ENCODE assay signal across 13 cellular contexts in the genomic region with DNA sequence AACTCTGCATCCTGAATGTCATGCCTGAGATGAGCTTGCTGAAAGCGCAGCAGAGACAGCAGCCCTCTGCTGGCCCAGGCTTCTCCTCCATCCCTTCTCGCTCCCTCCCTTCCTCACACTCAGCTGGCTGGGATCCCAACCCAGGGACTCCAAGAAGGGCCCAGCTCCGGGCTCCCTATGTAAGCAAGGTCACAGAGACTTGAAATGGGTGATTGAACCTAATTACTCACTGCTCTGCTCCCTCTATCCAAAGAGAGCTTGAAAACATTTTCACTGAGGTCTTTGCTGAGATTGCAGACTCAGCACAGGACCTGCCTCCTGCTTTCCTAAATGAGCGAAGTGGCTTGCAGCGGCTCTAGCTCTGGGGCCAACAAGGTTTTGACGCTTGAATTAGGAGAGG. TPM values are rescaled to one million over a fixed set of nuclear protein-coding genes. Genes with fewer than 3 reads are reported as not detected.
DNase-seq lines count a peak whose midpoint lies in the region; ATAC-seq, FAIRE-seq and TF ChIP-seq lines count a peak whose summit lies in the region.
"Had no signal": no experiment of that assay in that cellular context is flagged by ENCODE, and none has a peak within 500 bp of the region (broad histone marks: within the 10 kb centered on the region; RNA-seq: fewer than 3 reads in every experiment).

No MANE protein-coding gene starts in this region.

- in situ Hi-C loops in HepG2 (cut with HindIII; ENCODE audit: extremely low pct_ligation_motif_present, low pct_unique_long_range_greater_than_20kb): no loop called here

- H3K4me2 ChIP-seq in HepG2 (ENCODE audit: low read depth, low read length): no peak overlapping the region

- H3K27ac ChIP-seq in dorsolateral prefrontal cortex (peak overlapping the region in 51 of 59 donors; percentile 5 to 90 (median 71)), HepG2 (ENCODE audit: extremely low read length, insufficient read depth, low read length) (no peak overlapping the region), testis (no peak overlapping the region), SJCRH30 (no peak overlapping the region; the same call in 1 of the 2 replicates)

- H3K27me3 Mint-ChIP-seq in naive thymus-derived CD8-positive, alpha-beta T cell: no peaks in the 10 kb centered on the region
- no peaks in the 10 kb centered on the region for H3K27me3 Mint-ChIP-seq in activated T-helper 2 cell treated with anti-CD3 and anti-CD28 coated beads, Interferon-gamma antibody, Interleukin-2, Interleukin-4, amounts not matched to agents 10 μg/mL and 5 μg/mL and 100 μg/mL, durations not matched to agents 14 hours and 24 hours and 36 hours (ENCODE audit: low read depth)
- H3K27me3 Mint-ChIP-seq: central memory CD8-positive, alpha-beta T cell; naive thymus-derived CD4-positive, alpha-beta T cell had no signal

- H3K27me3 ChIP-seq in dorsolateral prefrontal cortex (no peaks in the 10 kb centered on the region), HepG2 (ENCODE audit: control insufficient read depth in 1 of 2, insufficient read depth in 2 of 2, low read length in 2 of 2) (no peaks in the 10 kb centered on the region), testis (no peaks in the 10 kb centered on the region), SJCRH30 (no peaks in the 10 kb centered on the region)

- no peaks in the 10 kb centered on the region for H3K9me3 Mint-ChIP-seq in naive thymus-derived CD8-positive, alpha-beta T cell
- no peaks in the 10 kb centered on the region for H3K9me3 Mint-ChIP-seq in activated T-helper 2 cell treated with anti-CD3 and anti-CD28 coated beads, Interferon-gamma antibody, Interleukin-2, Interleukin-4, amounts not matched to agents 10 μg/mL and 5 μg/mL and 100 μg/mL, durations not matched to agents 14 hours and 24 hours and 36 hours
- H3K9me3 Mint-ChIP-seq: central memory CD8-positive, alpha-beta T cell; naive thymus-derived CD4-positive, alpha-beta T cell had no signal

- POLR2A ChIA-PET in HepG2 (lab: Yijun Ruan, JAX): interaction anchor here (1.2 to 1.8 kb wide), 2 partner anchors 39 to 90 kb away, joined by 4 to 5 read pairs; no protein-coding TSS in a partner anchor
- POLR2A ChIA-PET in naive thymus-derived CD8-positive, alpha-beta T cell (lab: Charles Lee): no interaction called here

- H3K36me3 ChIP-seq in HepG2 (replicated peaks in 1 of 2; ENCODE audit: control insufficient read depth in 1 of 2, insufficient read depth in 2 of 2, low read length in 2 of 2): no peaks in the 10 kb centered on the region
- H3K36me3 ChIP-seq in testis (ENCODE audit: low read depth, missing control alignments): no peaks in the 10 kb centered on the region
- no peaks in the 10 kb centered on the region for H3K36me3 ChIP-seq in SJCRH30

- H3K4me1 ChIP-seq in HepG2 (ENCODE audit: insufficient read depth, low read length) (peaks cover 50% of the 10 kb centered on the region), testis (peaks cover 20% of the 10 kb centered on the region), SJCRH30 (peaks cover 52% of the 10 kb centered on the region)

- BruUV-seq in HepG2 (replicated peaks; lab: Mats Ljungman, UMichigan): no TSS peak

- H3K9me3 ChIP-seq in HepG2 (ENCODE audit: low read length) (no peaks in the 10 kb centered on the region), testis (no peaks in the 10 kb centered on the region), SJCRH30 (replicated peaks) (no peaks in the 10 kb centered on the region)

- DNase-seq in NCI-H2227 treated with DMSO at 0.1 percent for 48 hours (lab: John Stamatoyannopoulos, UW): peak; percentile 18
- peak in 5 of 10 donors; percentile 39 to 81 (median 45) for DNase-seq in dorsolateral prefrontal cortex
- no peak for DNase-seq in HepG2 (ENCODE audit: low spot score)
- DNase-seq in testis: peak; percentile 77
- DNase-seq in naive thymus-derived CD8-positive, alpha-beta T cell: no peak
- no peak for DNase-seq in SJCRH30
- no peak for DNase-seq in activated T-helper 2 cell treated with anti-CD3 and anti-CD28 coated beads, Interferon-gamma antibody, Interleukin-2, Interleukin-4, amounts not matched to agents 10 μg/mL and 5 μg/mL and 100 μg/mL, durations not matched to agents 14 hours and 24 hours and 36 hours (ENCODE audit: low spot score)
- DNase-seq: naive thymus-derived CD4-positive, alpha-beta T cell; NCI-H1436; stimulated activated CD8-positive, alpha-beta memory T cell treated with anti-CD3 and anti-CD28 coated beads, Interleukin-4, amount 100 ng/mL, for 48 hours had no signal

- peaks cover 10% of the 10 kb centered on the region for H4K20me1 ChIP-seq in HepG2 (ENCODE audit: insufficient read depth, low read length)

- no peak for FAIRE-seq in HepG2 (lab: Jason Lieb, UNC)
- FAIRE-seq: GM12892 had no signal

- ATAC-seq in HepG2: peak; percentile 36; the same call in 1 of the 3 replicates
- ATAC-seq in naive thymus-derived CD8-positive, alpha-beta T cell: no peak
- no peak for ATAC-seq in GM21526 (IDR thresholded peaks at IDR 0.05; ENCODE audit: low FRiP score, unreplicated experiment)

- TF ChIP-seq EP300 in HepG2 (IDR thresholded peaks at IDR 0.05; ENCODE audit: low read depth in 2 of 2, low read length in 2 of 2): no peak
- no peak for TF ChIP-seq EP300 in HepG2 (CRISPR knock-in tag; IDR thresholded peaks at IDR 0.05; ENCODE audit: borderline replicate concordance)

- no peak overlapping the region for H3K9ac ChIP-seq in HepG2 (ENCODE audit: insufficient read depth, low read depth, low read length)

- no peak overlapping the region for H3K4me3 ChIP-seq in dorsolateral prefrontal cortex
- H3K4me3 ChIP-seq in HepG2 (replicated peaks in 1 of 3; ENCODE audit: insufficient read depth in 1 of 3, low read depth in 2 of 3, low read length in 3 of 3): no peak overlapping the region
- H3K4me3 ChIP-seq in testis: no peak overlapping the region
- no peak overlapping the region for H3K4me3 ChIP-seq in SJCRH30

- H3K79me2 ChIP-seq in HepG2 (ENCODE audit: insufficient read depth, low read length): peaks cover 45% of the 10 kb centered on the region

- TF ChIP-seq RAD21 in HepG2 (CRISPR knock-in tag; IDR thresholded peaks at IDR 0.05): no peak

- CTCF ChIA-PET in HepG2 (lab: Yijun Ruan, JAX; ENCODE audit: low intra/inter-chr PET ratio, low total read pairs): no interaction called here

- peaks cover 55 to 98% (median 87%) of the 10 kb centered on the region in 4 donors for H3K4me1 Mint-ChIP-seq in naive thymus-derived CD8-positive, alpha-beta T cell
- H3K4me1 Mint-ChIP-seq in activated T-helper 2 cell treated with anti-CD3 and anti-CD28 coated beads, Interferon-gamma antibody, Interleukin-2, Interleukin-4, amounts not matched to agents 10 μg/mL and 5 μg/mL and 100 μg/mL, durations not matched to agents 14 hours and 24 hours and 36 hours (ENCODE audit: low read depth): peaks cover 74% of the 10 kb centered on the region

- peak overlapping the region in 2 of 10 donors; percentile 68 to 72 for H3K27ac Mint-ChIP-seq in naive thymus-derived CD8-positive, alpha-beta T cell
- no peak overlapping the region for H3K27ac Mint-ChIP-seq in activated T-helper 2 cell treated with anti-CD3 and anti-CD28 coated beads, Interferon-gamma antibody, Interleukin-2, Interleukin-4, amounts not matched to agents 10 μg/mL and 5 μg/mL and 100 μg/mL, durations not matched to agents 14 hours and 24 hours and 36 hours

- H2AFZ ChIP-seq in HepG2 (ENCODE audit: low read length): no peak overlapping the region

- no peak overlapping the region for H3K4me3 Mint-ChIP-seq in naive thymus-derived CD8-positive, alpha-beta T cell
- H3K4me3 Mint-ChIP-seq in activated T-helper 2 cell treated with anti-CD3 and anti-CD28 coated beads, Interferon-gamma antibody, Interleukin-2, Interleukin-4, amounts not matched to agents 10 μg/mL and 5 μg/mL and 100 μg/mL, durations not matched to agents 14 hours and 24 hours and 36 hours (ENCODE audit: low read depth): no peak overlapping the region
- H3K4me3 Mint-ChIP-seq: central memory CD8-positive, alpha-beta T cell; naive thymus-derived CD4-positive, alpha-beta T cell had no signal

- TF ChIP-seq CTCF in dorsolateral prefrontal cortex (IDR thresholded peaks at IDR 0.05 in 54 of 56, conservative IDR thresholded peaks at IDR 0.05 in 2 of 56; ENCODE audit: low read depth in 1 of 56, partially characterized antibody in 56 of 56): peak in 21 of 56 donors; percentile 10 to 34 (median 21)
- no peak for TF ChIP-seq CTCF in HepG2 (CRISPR knock-in tag; IDR thresholded peaks at IDR 0.05)
- TF ChIP-seq CTCF in testis (IDR thresholded peaks at IDR 0.05): no peak

- peaks cover 0 to 5% (median 1%) of the 10 kb centered on the region in 3 donors for H3K36me3 Mint-ChIP-seq in naive thymus-derived CD8-positive, alpha-beta T cell
- H3K36me3 Mint-ChIP-seq in activated T-helper 2 cell treated with anti-CD3 and anti-CD28 coated beads, Interferon-gamma antibody, Interleukin-2, Interleukin-4, amounts not matched to agents 10 μg/mL and 5 μg/mL and 100 μg/mL, durations not matched to agents 14 hours and 24 hours and 36 hours (ENCODE audit: low read depth): peaks cover 17% of the 10 kb centered on the region

- intact Hi-C loops in dorsolateral prefrontal cortex (cut with DNase I): no loop called here
- intact Hi-C loops in HepG2 (cut with micrococcal nuclease; ENCODE audit: unreplicated experiment): no loop called here
- intact Hi-C loops in testis (cut with DNase I; ENCODE audit: low total_unique reads): no loop called here
- intact Hi-C loops in activated T-helper 2 cell treated with anti-CD3 and anti-CD28 coated beads, Interferon-gamma antibody, Interleukin-2, Interleukin-4, amounts not matched to agents 10 μg/mL and 5 μg/mL and 100 μg/mL, durations not matched to agents 14 hours and 24 hours and 36 hours (cut with micrococcal nuclease): no loop called here

- 77% methylated on average over 6 of the region's 6 CpGs for WGBS in HepG2 (ENCODE audit: low lambda C conversion rate)
- WGBS in testis, 2 donors: 34 to 50% methylated on average over 6 of the region's 6 CpGs

- TF ChIP-seq POLR2A in HepG2 (IDR thresholded peaks at IDR 0.05; ENCODE audit: insufficient read depth in 1 of 2, low read depth in 2 of 2, low read length in 2 of 2) (no peak), testis (IDR thresholded peaks at IDR 0.05) (no peak)

RNA-seq across cellular contexts. Expression of gene RAPGEF1, which starts 42.8 kb away (rescaled TPM):
- 100 to 1,000 TPM in 115 of 120 experiments, 10 to 100 TPM in 5; 96.5 to 222 (median 138) TPM for total RNA-seq in dorsolateral prefrontal cortex
- total RNA-seq in HepG2 (2016; rRNA removed; fragmentation: Illumina TruSeq; extraction: Trizol): 21.2 and 21.7 TPM in 2 replicates
- 6.1 and 9.4 TPM in 2 replicates for total RNA-seq in HepG2 (2016; cell fraction: cytosol; rRNA removed; fragmentation: Illumina TruSeq; extraction: Trizol; ENCODE audit: low read depth)
- total RNA-seq in HepG2 (2016; cell fraction: insoluble cytoplasmic fraction; rRNA removed; fragmentation: Illumina TruSeq; extraction: Trizol): 17.2 and 20.5 TPM in 2 replicates
- 22.7 and 23.5 TPM in 2 replicates for total RNA-seq in HepG2 (2016; cell fraction: membrane; rRNA removed; fragmentation: Illumina TruSeq; extraction: Trizol)
- 15.4 and 18.1 TPM in 2 replicates for total RNA-seq in HepG2 (2016; cell fraction: nucleus; rRNA removed; fragmentation: Illumina TruSeq; extraction: Trizol)
- 38.9 and 46.6 TPM in 2 replicates for polyA plus RNA-seq in HepG2 (2011; rRNA removed)
- polyA plus RNA-seq in HepG2 (2011; cell fraction: cytosol; rRNA removed): 29.9 and 30.8 TPM in 2 replicates
- 38.0 and 38.2 TPM in 2 replicates for polyA plus RNA-seq in HepG2 (2011; cell fraction: nucleus; rRNA removed)
- polyA plus RNA-seq in HepG2 (2012): 36.7 and 38.5 TPM in 2 replicates
- polyA plus RNA-seq in HepG2 (2016; cell fraction: cytosol; fragmentation: Illumina TruSeq; extraction: Trizol; ENCODE audit: low read depth): 2.1 and 3.2 TPM in 2 replicates
- 16.9 and 24.5 TPM in 2 replicates for polyA plus RNA-seq in HepG2 (2016; cell fraction: insoluble cytoplasmic fraction; fragmentation: Illumina TruSeq; extraction: Trizol; ENCODE audit: low read depth)
- polyA plus RNA-seq in HepG2 (2016; cell fraction: membrane; fragmentation: Illumina TruSeq; extraction: Trizol; ENCODE audit: low read depth): 15.6 and 18.4 TPM in 2 replicates
- polyA plus RNA-seq in HepG2 (2016; cell fraction: nucleus; fragmentation: Illumina TruSeq; extraction: Trizol; ENCODE audit: insufficient read depth, low read depth): 22.7 and 25.7 TPM in 2 replicates
- 31.8 and 52.5 TPM in 2 replicates for polyA minus RNA-seq in HepG2 (2011; rRNA and poly(A)+ RNA removed; ENCODE audit: low replicate concordance)
- polyA minus RNA-seq in HepG2 (2011; cell fraction: cytosol; rRNA and poly(A)+ RNA removed): 25.4 and 30.6 TPM in 2 replicates
- polyA minus RNA-seq in HepG2 (2011; cell fraction: nucleus; rRNA and poly(A)+ RNA removed): 18.2 and 24.7 TPM in 2 replicates
- total RNA-seq in testis: 10 to 100 TPM; 55.8 to 56.9 TPM
- polyA plus RNA-seq in testis (ENCODE audit: insufficient read depth, low read depth, low replicate concordance): 36.1 TPM
- total RNA-seq in naive thymus-derived CD8-positive, alpha-beta T cell: 10 to 100 TPM; 91.7 to 94.7 TPM
- 1 to 10 TPM; 1.6 to 9.0 (median 4.4) TPM for polyA plus RNA-seq in naive thymus-derived CD8-positive, alpha-beta T cell
- total RNA-seq in SJCRH30 (2014; rRNA removed; shearing (Covaris generic)): 78.5 and 82.0 TPM in 2 replicates
- total RNA-seq in activated T-helper 2 cell treated with anti-CD3 and anti-CD28 coated beads, Interferon-gamma antibody, Interleukin-2, Interleukin-4, amounts not matched to agents 10 μg/mL and 5 μg/mL and 100 μg/mL, durations not matched to agents 14 hours and 24 hours and 36 hours: 133 and 136 TPM in 2 replicates

Comparison
In these comparisons a context has a peak if more than half of its experiments do, and no peak if none do; other contexts are left out.
1. DNase-seq: peak in NCI-H2227 treated with DMSO at 0.1 percent for 48 hours (single experiment) and testis (single experiment); none in HepG2 (single experiment), naive thymus-derived CD8-positive, alpha-beta T cell (0 of 10), SJCRH30 (0 of 2) and activated T-helper 2 cell treated with anti-CD3 and anti-CD28 coated beads, Interferon-gamma antibody, Interleukin-2, Interleukin-4, amounts not matched to agents 10 μg/mL and 5 μg/mL and 100 μg/mL, durations not matched to agents 14 hours and 24 hours and 36 hours (single experiment).
2. H3K27ac ChIP-seq: peak in dorsolateral prefrontal cortex (51 of 59); none in HepG2 (single experiment), testis (0 of 2) and SJCRH30 (single experiment).